1 cellular context compared by ENCODE assay signal in genomic region chr10:22228943-22229755, GRCh38.
TF ChIP-seq lines count a peak whose summit lies in the region.

No MANE protein-coding gene starts in this region.

TF ChIP-seq in HepG2, 621 proteins besides CTCF, POLR2A, EP300 and RAD21 (continued from another document):
- TF ChIP-seq, protein P1, sequence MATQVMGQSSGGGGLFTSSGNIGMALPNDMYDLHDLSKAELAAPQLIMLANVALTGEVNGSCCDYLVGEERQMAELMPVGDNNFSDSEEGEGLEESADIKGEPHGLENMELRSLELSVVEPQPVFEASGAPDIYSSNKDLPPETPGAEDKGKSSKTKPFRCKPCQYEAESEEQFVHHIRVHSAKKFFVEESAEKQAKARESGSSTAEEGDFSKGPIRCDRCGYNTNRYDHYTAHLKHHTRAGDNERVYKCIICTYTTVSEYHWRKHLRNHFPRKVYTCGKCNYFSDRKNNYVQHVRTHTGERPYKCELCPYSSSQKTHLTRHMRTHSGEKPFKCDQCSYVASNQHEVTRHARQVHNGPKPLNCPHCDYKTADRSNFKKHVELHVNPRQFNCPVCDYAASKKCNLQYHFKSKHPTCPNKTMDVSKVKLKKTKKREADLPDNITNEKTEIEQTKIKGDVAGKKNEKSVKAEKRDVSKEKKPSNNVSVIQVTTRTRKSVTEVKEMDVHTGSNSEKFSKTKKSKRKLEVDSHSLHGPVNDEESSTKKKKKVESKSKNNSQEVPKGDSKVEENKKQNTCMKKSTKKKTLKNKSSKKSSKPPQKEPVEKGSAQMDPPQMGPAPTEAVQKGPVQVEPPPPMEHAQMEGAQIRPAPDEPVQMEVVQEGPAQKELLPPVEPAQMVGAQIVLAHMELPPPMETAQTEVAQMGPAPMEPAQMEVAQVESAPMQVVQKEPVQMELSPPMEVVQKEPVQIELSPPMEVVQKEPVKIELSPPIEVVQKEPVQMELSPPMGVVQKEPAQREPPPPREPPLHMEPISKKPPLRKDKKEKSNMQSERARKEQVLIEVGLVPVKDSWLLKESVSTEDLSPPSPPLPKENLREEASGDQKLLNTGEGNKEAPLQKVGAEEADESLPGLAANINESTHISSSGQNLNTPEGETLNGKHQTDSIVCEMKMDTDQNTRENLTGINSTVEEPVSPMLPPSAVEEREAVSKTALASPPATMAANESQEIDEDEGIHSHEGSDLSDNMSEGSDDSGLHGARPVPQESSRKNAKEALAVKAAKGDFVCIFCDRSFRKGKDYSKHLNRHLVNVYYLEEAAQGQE (IDR thresholded peaks at IDR 0.05; ENCODE audit: borderline replicate concordance in 1 of 2, low read depth in 1 of 2, low read length in 2 of 2), result no peak
- TF ChIP-seq CHD2 (IDR thresholded peaks at IDR 0.05; ENCODE audit: low read depth, low read length) (no peak), SOX13 (IDR thresholded peaks at IDR 0.05) (no peak), SOX13 (CRISPR knock-in tag; conservative IDR thresholded peaks at IDR 0.05 in 1 of 2, IDR thresholded peaks at IDR 0.05 in 1 of 2) (peak in 1 of 2 experiments; percentile 48; a peak in 2 of 4 replicates), ZKSCAN1 (IDR thresholded peaks at IDR 0.05; ENCODE audit: low read length) (peak; percentile 46; the same call in 1 of the 2 replicates), KMT2A (CRISPR knock-in tag; IDR thresholded peaks at IDR 0.05) (peak; percentile 68; the same call in 1 of the 2 replicates), NFIC (IDR thresholded peaks at IDR 0.05; ENCODE audit: low read length) (0 out of 2 replicates have a peak, but pooled peaks have one; percentile 36), ZNF138 (CRISPR knock-in tag; IDR thresholded peaks at IDR 0.05; ENCODE audit: low read depth) (0 out of 2 replicates have a peak, but pooled peaks have one; percentile 42), ZNF292 (CRISPR knock-in tag; IDR thresholded peaks at IDR 0.05; ENCODE audit: borderline replicate concordance, low read depth) (peak; percentile 32; the same call in 1 of the 2 replicates), RARA (CRISPR knock-in tag; IDR thresholded peaks at IDR 0.05) (0 out of 2 replicates have a peak, but pooled peaks have one; percentile 15), SALL1 (CRISPR knock-in tag; IDR thresholded peaks at IDR 0.05) (peak; percentile 88), ZNF772 (CRISPR knock-in tag; IDR thresholded peaks at IDR 0.05) (peak; percentile 72; the same call in 1 of the 2 replicates), KLF16 (CRISPR knock-in tag; IDR thresholded peaks at IDR 0.05) (peak in 1 of 2 experiments; percentile 81; a peak in 2 of 4 replicates), SOX6 (IDR thresholded peaks at IDR 0.05) (no peak), SOX6 (CRISPR knock-in tag; IDR thresholded peaks at IDR 0.05) (peak; percentile 43), BRD4 (CRISPR knock-in tag; IDR thresholded peaks at IDR 0.05) (peak; percentile 29; the same call in 1 of the 2 replicates), MXI1 (IDR thresholded peaks at IDR 0.05; ENCODE audit: borderline replicate concordance, low read depth, low read length) (peak; percentile 28; the same call in 1 of the 3 replicates), CEBPG (CRISPR knock-in tag; IDR thresholded peaks at IDR 0.05) (peak; percentile 97), GTF3A (CRISPR knock-in tag; conservative IDR thresholded peaks at IDR 0.05) (no peak), SMARCC2 (IDR thresholded peaks at IDR 0.05) (no peak), PRDM10 (CRISPR knock-in tag; IDR thresholded peaks at IDR 0.05; ENCODE audit: low read depth) (0 out of 2 replicates have a peak, but pooled peaks have one; percentile 50)
- TF ChIP-seq, protein P2, sequence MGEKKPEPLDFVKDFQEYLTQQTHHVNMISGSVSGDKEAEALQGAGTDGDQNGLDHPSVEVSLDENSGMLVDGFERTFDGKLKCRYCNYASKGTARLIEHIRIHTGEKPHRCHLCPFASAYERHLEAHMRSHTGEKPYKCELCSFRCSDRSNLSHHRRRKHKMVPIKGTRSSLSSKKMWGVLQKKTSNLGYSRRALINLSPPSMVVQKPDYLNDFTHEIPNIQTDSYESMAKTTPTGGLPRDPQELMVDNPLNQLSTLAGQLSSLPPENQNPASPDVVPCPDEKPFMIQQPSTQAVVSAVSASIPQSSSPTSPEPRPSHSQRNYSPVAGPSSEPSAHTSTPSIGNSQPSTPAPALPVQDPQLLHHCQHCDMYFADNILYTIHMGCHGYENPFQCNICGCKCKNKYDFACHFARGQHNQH (CRISPR knock-in tag; IDR thresholded peaks at IDR 0.05), result peak; percentile 87
- TF ChIP-seq, protein P3, sequence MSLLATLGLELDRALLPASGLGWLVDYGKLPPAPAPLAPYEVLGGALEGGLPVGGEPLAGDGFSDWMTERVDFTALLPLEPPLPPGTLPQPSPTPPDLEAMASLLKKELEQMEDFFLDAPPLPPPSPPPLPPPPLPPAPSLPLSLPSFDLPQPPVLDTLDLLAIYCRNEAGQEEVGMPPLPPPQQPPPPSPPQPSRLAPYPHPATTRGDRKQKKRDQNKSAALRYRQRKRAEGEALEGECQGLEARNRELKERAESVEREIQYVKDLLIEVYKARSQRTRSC (CRISPR knock-in tag; IDR thresholded peaks at IDR 0.05; ENCODE audit: low read depth), result no peak
- TF ChIP-seq, protein P4, sequence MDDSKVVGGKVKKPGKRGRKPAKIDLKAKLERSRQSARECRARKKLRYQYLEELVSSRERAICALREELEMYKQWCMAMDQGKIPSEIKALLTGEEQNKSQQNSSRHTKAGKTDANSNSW (CRISPR knock-in tag; IDR thresholded peaks at IDR 0.05; ENCODE audit: borderline replicate concordance), result peak; percentile 60; the same call in 1 of the 2 replicates
- TF ChIP-seq, protein P5, sequence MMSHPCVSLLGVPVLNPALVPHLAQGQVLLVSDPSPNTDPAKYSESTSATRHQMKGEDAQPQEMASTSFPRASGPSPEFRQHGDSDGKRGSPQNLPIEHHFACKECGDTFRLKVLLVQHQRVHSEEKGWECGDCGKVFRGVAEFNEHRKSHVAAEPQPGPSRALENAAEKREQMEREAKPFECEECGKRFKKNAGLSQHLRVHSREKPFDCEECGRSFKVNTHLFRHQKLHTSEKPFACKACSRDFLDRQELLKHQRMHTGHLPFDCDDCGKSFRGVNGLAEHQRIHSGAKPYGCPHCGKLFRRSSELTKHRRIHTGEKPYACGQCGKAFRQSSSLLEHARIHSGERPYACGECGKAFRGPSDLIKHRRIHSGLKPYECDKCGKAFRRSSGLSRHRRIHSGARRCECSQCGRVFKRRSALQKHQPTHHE (CRISPR knock-in tag; IDR thresholded peaks at IDR 0.05; ENCODE audit: borderline replicate concordance), result peak; percentile 38; the same call in 1 of the 2 replicates
